ENCODE assay signal across 8 cellular contexts in genomic region chr6:169589293-169589692, GRCh38.
A peak's percentile ranks its signal among the peaks of the same experiment; 100 is the strongest.
DNase-seq lines count a peak whose midpoint lies in the region; ATAC-seq and TF ChIP-seq lines count a peak whose summit lies in the region.

No MANE protein-coding gene starts in this region.

- H3K27me3 Mint-ChIP-seq in activated CD4-positive, alpha-beta memory T cell treated with anti-CD3 and anti-CD28 coated beads, Interleukin-2, amount 10 ng/mL, durations not matched to agents 7 days and 5 days = no peaks in the 10 kb centered on the region
- no peaks in the 10 kb centered on the region for H3K27me3 Mint-ChIP-seq in osteocyte (ENCODE audit: unreplicated experiment)

- H4K20me1 ChIP-seq in BLaER1 = no peaks in the 10 kb centered on the region

- TF ChIP-seq CTCF in osteocyte (IDR thresholded peaks at IDR 0.05) = no peak

- peak overlapping the region; percentile 36 for H3K4me2 ChIP-seq in BLaER1

- H3K9me3 ChIP-seq in BLaER1 = peaks cover 19% of the 10 kb centered on the region
- H3K9me3 ChIP-seq in mucosa of rectum (ENCODE audit: control insufficient read depth in 2 of 2, low read length in 2 of 2) = no peaks in the 10 kb centered on the region

- H3K4me1 ChIP-seq in BLaER1 (peaks cover 24% of the 10 kb centered on the region), mucosa of rectum (ENCODE audit: control insufficient read depth in 2 of 2, insufficient read depth in 2 of 2, low read length in 2 of 2) (peaks cover 0 to 11% of the 10 kb centered on the region in 2 donors)

- no peak overlapping the region for H3K9ac ChIP-seq in BLaER1
- no peak overlapping the region for H3K9ac ChIP-seq in mucosa of rectum (ENCODE audit: low read depth in 1 of 2, low read length in 2 of 2)

- POLR2A ChIA-PET in activated CD4-positive, alpha-beta memory T cell treated with anti-CD3 and anti-CD28 coated beads, Interleukin-2, amount 10 ng/mL, durations not matched to agents 7 days and 5 days (lab: Charles Lee) = interaction anchor here (1.0 kb wide), 1 partner anchor 113 kb away, joined by 3 read pairs; no protein-coding TSS in a partner anchor

- CTCF ChIA-PET in activated CD4-positive, alpha-beta memory T cell treated with anti-CD3 and anti-CD28 coated beads, Interleukin-2, amount 10 ng/mL, durations not matched to agents 7 days and 5 days (lab: Charles Lee) = no interaction called here

- H3K9me3 Mint-ChIP-seq in activated CD4-positive, alpha-beta memory T cell treated with anti-CD3 and anti-CD28 coated beads, Interleukin-2, amount 10 ng/mL, durations not matched to agents 7 days and 5 days = peaks cover 5% of the 10 kb centered on the region
- H3K9me3 Mint-ChIP-seq in osteocyte (ENCODE audit: unreplicated experiment) = peaks cover 12% of the 10 kb centered on the region

- H3K4me3 Mint-ChIP-seq in activated CD4-positive, alpha-beta memory T cell treated with anti-CD3 and anti-CD28 coated beads, Interleukin-2, amount 10 ng/mL, durations not matched to agents 7 days and 5 days = no peak overlapping the region
- H3K4me3 Mint-ChIP-seq in osteocyte (ENCODE audit: unreplicated experiment) = no peak overlapping the region

- peaks cover 20% of the 10 kb centered on the region for H3K4me1 Mint-ChIP-seq in activated CD4-positive, alpha-beta memory T cell treated with anti-CD3 and anti-CD28 coated beads, Interleukin-2, amount 10 ng/mL, durations not matched to agents 7 days and 5 days
- H3K4me1 Mint-ChIP-seq in osteocyte (ENCODE audit: unreplicated experiment) = peaks cover 6% of the 10 kb centered on the region

- peaks cover 3% of the 10 kb centered on the region for H3K36me3 Mint-ChIP-seq in activated CD4-positive, alpha-beta memory T cell treated with anti-CD3 and anti-CD28 coated beads, Interleukin-2, amount 10 ng/mL, durations not matched to agents 7 days and 5 days (ENCODE audit: low read depth)
- H3K36me3 Mint-ChIP-seq in osteocyte (ENCODE audit: unreplicated experiment) = peaks cover 6% of the 10 kb centered on the region

- H3K27me3 ChIP-seq in BLaER1 = no peaks in the 10 kb centered on the region
- H3K27me3 ChIP-seq in mucosa of rectum (ENCODE audit: control insufficient read depth in 2 of 2, insufficient read depth in 2 of 2, low read length in 2 of 2) = no peaks in the 10 kb centered on the region

- H3K4me3 ChIP-seq in BLaER1 (no peak overlapping the region), mucosa of rectum (ENCODE audit: low read length in 2 of 2) (no peak overlapping the region)

- H3K36me3 ChIP-seq in BLaER1 (peaks cover 5% of the 10 kb centered on the region; the same call in 1 of the 2 replicates), mucosa of rectum (ENCODE audit: control insufficient read depth in 2 of 2, insufficient read depth in 2 of 2, low read length in 2 of 2) (no peaks in the 10 kb centered on the region)

- peak; percentile 73 for ATAC-seq in GM19328 (IDR thresholded peaks at IDR 0.05; ENCODE audit: unreplicated experiment)
- ATAC-seq in HG03354 (IDR thresholded peaks at IDR 0.05; ENCODE audit: poor library complexity, severe bottlenecking, unreplicated experiment) = peak; percentile 81

- peak overlapping the region; percentile 45 for H3K27ac Mint-ChIP-seq in activated CD4-positive, alpha-beta memory T cell treated with anti-CD3 and anti-CD28 coated beads, Interleukin-2, amount 10 ng/mL, durations not matched to agents 7 days and 5 days
- no peak overlapping the region for H3K27ac Mint-ChIP-seq in osteocyte (ENCODE audit: unreplicated experiment)

- H3K27ac ChIP-seq in BLaER1 (no peak overlapping the region), mucosa of rectum (ENCODE audit: low read depth in 2 of 2, low read length in 2 of 2) (peak overlapping the region; percentile 52 to 65)

- peak; percentile 29 for DNase-seq in activated CD4-positive, alpha-beta memory T cell treated with anti-CD3 and anti-CD28 coated beads, Interleukin-2, amount 10 ng/mL, durations not matched to agents 7 days and 5 days
- DNase-seq in osteocyte (ENCODE audit: extremely low spot score, unreplicated experiment) = no peak
- no peak for DNase-seq in activated effector memory CD4-positive, alpha-beta T cell treated with Interleukin-2 at 50 U/mL for 16 hours
- no peak for DNase-seq in ecto neural progenitor cell (ENCODE audit: low spot score)
